ENCODE assay signal across 1 cellular context in genomic region chr22:46090631-46091201, GRCh38.
TF ChIP-seq lines count a peak whose summit lies in the region.

No MANE protein-coding gene starts in this region.

TF ChIP-seq in SK-N-SH treated with all-trans-retinoic acid at 6 μM for 48 hours, 23 proteins besides CTCF, POLR2A, EP300 and RAD21 (continued from another document):
- TF ChIP-seq, protein P1, sequence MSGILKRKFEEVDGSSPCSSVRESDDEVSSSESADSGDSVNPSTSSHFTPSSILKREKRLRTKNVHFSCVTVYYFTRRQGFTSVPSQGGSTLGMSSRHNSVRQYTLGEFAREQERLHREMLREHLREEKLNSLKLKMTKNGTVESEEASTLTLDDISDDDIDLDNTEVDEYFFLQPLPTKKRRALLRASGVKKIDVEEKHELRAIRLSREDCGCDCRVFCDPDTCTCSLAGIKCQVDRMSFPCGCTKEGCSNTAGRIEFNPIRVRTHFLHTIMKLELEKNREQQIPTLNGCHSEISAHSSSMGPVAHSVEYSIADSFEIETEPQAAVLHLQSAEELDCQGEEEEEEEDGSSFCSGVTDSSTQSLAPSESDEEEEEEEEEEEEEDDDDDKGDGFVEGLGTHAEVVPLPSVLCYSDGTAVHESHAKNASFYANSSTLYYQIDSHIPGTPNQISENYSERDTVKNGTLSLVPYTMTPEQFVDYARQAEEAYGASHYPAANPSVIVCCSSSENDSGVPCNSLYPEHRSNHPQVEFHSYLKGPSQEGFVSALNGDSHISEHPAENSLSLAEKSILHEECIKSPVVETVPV (CRISPR knock-in tag; IDR thresholded peaks at IDR 0.05), result no peak
- TF ChIP-seq OSR1 (CRISPR knock-in tag; IDR thresholded peaks at IDR 0.05) (no peak), ZFP3 (CRISPR knock-in tag; IDR thresholded peaks at IDR 0.05) (no peak), CSDC2 (CRISPR knock-in tag; IDR thresholded peaks at IDR 0.05) (no peak)
